20 cellular contexts compared by ENCODE assay signal in genomic region chr14:65024957-65025356, GRCh38. TPM values are rescaled to one million over a fixed set of nuclear protein-coding genes. Genes with fewer than 3 reads are reported as not detected.
A peak's percentile ranks its signal among the peaks of the same experiment; 100 is the strongest.
DNase-seq lines count a peak whose midpoint lies in the region; ATAC-seq and TF ChIP-seq lines count a peak whose summit lies in the region.
"Had no signal": no experiment of that assay in that cellular context is flagged by ENCODE, and none has a peak within 500 bp of the region (broad histone marks: within the 10 kb centered on the region; RNA-seq: fewer than 3 reads in every experiment).

No MANE protein-coding gene starts in this region.

- H3K36me3 ChIP-seq in sigmoid colon (peaks cover 3 to 10% (median 6%) of the 10 kb centered on the region in 4 donors), colonic mucosa (no peaks in the 10 kb centered on the region)
- H3K36me3 ChIP-seq: MG63 had no signal

- H3K27ac Mint-ChIP-seq in stimulated activated effector memory CD8-positive, alpha-beta T cell treated with anti-CD3 and anti-CD28 coated beads, Interleukin-12 subunit alpha, Interleukin-12 subunit beta, amount 100 ng/mL, for 72 hours: no peak overlapping the region
- H3K27ac Mint-ChIP-seq: CD8-positive, alpha-beta T cell; GM23338 had no signal

- H3K4me3 ChIP-seq in sigmoid colon: no peak overlapping the region
- H3K4me3 ChIP-seq in colonic mucosa: no peak overlapping the region
- H3K4me3 ChIP-seq: BLaER1 treated with 17β-estradiol and CSF1 and Interleukin-3, amounts not matched to agents 10 nM and 100 nM; GM23338; MG63 had no signal

- TF ChIP-seq POLR2A in sigmoid colon (IDR thresholded peaks at IDR 0.05): no peak

- H3K9me3 ChIP-seq in sigmoid colon (no peaks in the 10 kb centered on the region), colonic mucosa (no peaks in the 10 kb centered on the region)
- H3K9me3 ChIP-seq: BLaER1 treated with 17β-estradiol and CSF1 and Interleukin-3, amounts not matched to agents 10 nM and 100 nM; MG63 had no signal

- H3K4me3 Mint-ChIP-seq in stimulated activated effector memory CD8-positive, alpha-beta T cell treated with anti-CD3 and anti-CD28 coated beads, Interleukin-12 subunit alpha, Interleukin-12 subunit beta, amount 100 ng/mL, for 72 hours: no peak overlapping the region
- H3K4me3 Mint-ChIP-seq: CD8-positive, alpha-beta T cell; GM23338 had no signal

- H3K9me3 Mint-ChIP-seq in stimulated activated effector memory CD8-positive, alpha-beta T cell treated with anti-CD3 and anti-CD28 coated beads, Interleukin-12 subunit alpha, Interleukin-12 subunit beta, amount 100 ng/mL, for 72 hours: no peaks in the 10 kb centered on the region
- H3K9me3 Mint-ChIP-seq: CD8-positive, alpha-beta T cell; GM23338 had no signal

- H3K27ac ChIP-seq in sigmoid colon: peak overlapping the region; percentile 70 to 77 (median 74)
- H3K27ac ChIP-seq in colonic mucosa: no peak overlapping the region
- H3K27ac ChIP-seq: BLaER1 treated with 17β-estradiol and CSF1 and Interleukin-3, amounts not matched to agents 10 nM and 100 nM had no signal

- intact Hi-C loops in left ventricle myocardium superior (cut with micrococcal nuclease): no loop called here
- intact Hi-C loops in Right ventricle myocardium inferior (cut with DNase I): loop anchor here (5.0 kb wide), 1 partner anchor 38 kb away; the partner anchor contains the start of gene FNTB
- intact Hi-C loops in left colon (cut with DNase I, micrococcal nuclease): no loop called here
- intact Hi-C loops in sigmoid colon (cut with DNase I): loop anchor here (5.0 kb wide), 1 partner anchor 72 kb away; no protein-coding TSS in a partner anchor
- intact Hi-C loops in colonic mucosa (cut with DNase I): no loop called here

- H3K4me1 ChIP-seq in sigmoid colon: peaks cover 0 to 21% (median 8%) of the 10 kb centered on the region in 4 donors
- H3K4me1 ChIP-seq in colonic mucosa: peaks cover 4% of the 10 kb centered on the region

- no peaks in the 10 kb centered on the region for H3K4me1 Mint-ChIP-seq in stimulated activated effector memory CD8-positive, alpha-beta T cell treated with anti-CD3 and anti-CD28 coated beads, Interleukin-12 subunit alpha, Interleukin-12 subunit beta, amount 100 ng/mL, for 72 hours
- H3K4me1 Mint-ChIP-seq: GM23338 had no signal

- WGBS in sigmoid colon, 2 donors: 86 to 92% methylated on average over 5 of the region's 5 CpGs

- ATAC-seq in left ventricle myocardium superior (peak; percentile 30), Right ventricle myocardium inferior (no peak), left colon (peak; percentile 6)
- no peak for ATAC-seq in stimulated activated effector memory CD8-positive, alpha-beta T cell treated with anti-CD3 and anti-CD28 coated beads, Interleukin-12 subunit alpha, Interleukin-12 subunit beta, amount 100 ng/mL, for 72 hours
- ATAC-seq: CD8-positive, alpha-beta T cell; GM23338 had no signal

- H3K9ac ChIP-seq in colonic mucosa (ENCODE audit: low read depth in 2 of 2, low read length in 2 of 2): no peak overlapping the region
- H3K9ac ChIP-seq: BLaER1 treated with 17β-estradiol and CSF1 and Interleukin-3, amounts not matched to agents 10 nM and 100 nM had no signal

- H3K27me3 ChIP-seq in sigmoid colon (no peaks in the 10 kb centered on the region), colonic mucosa (no peaks in the 10 kb centered on the region)
- H3K27me3 ChIP-seq: BLaER1 treated with 17β-estradiol and CSF1 and Interleukin-3, amounts not matched to agents 10 nM and 100 nM; MG63 had no signal

- peaks cover 34% of the 10 kb centered on the region for H3K36me3 Mint-ChIP-seq in stimulated activated effector memory CD8-positive, alpha-beta T cell treated with anti-CD3 and anti-CD28 coated beads, Interleukin-12 subunit alpha, Interleukin-12 subunit beta, amount 100 ng/mL, for 72 hours

- no peak for TF ChIP-seq EP300 in sigmoid colon (IDR thresholded peaks at IDR 0.05)

- DNase-seq in left ventricle myocardium superior: no peak
- DNase-seq in Right ventricle myocardium inferior (ENCODE audit: missing footprints): no peak
- no peak for DNase-seq in left colon
- peak; percentile 50 for DNase-seq in sigmoid colon
- DNase-seq in stimulated activated effector memory CD8-positive, alpha-beta T cell treated with anti-CD3 and anti-CD28 coated beads, Interleukin-12 subunit alpha, Interleukin-12 subunit beta, amount 100 ng/mL, for 72 hours (ENCODE audit: low spot score in 2 of 2): no peak
- DNase-seq in colonic mucosa: no peak
- DNase-seq in activated T-cell treated with anti-CD3 and anti-CD28 coated beads, Interleukin-2, amount 50 U/mL, for 48 hours: no peak
- DNase-seq: 8988T; CD8-positive, alpha-beta T cell; HCEC 1CT; Kasumi-1; MG63; NCI-H1417; NCI-H1694 treated with DMSO at 0.1 percent for 48 hours; NCI-H446; NCI-H526 treated with DMSO at 0.1 percent for 48 hours; OCI-M1; Right ventricle myocardium superior had no signal

- no peak for TF ChIP-seq CTCF in sigmoid colon (IDR thresholded peaks at IDR 0.05)
- TF ChIP-seq CTCF in colonic mucosa (IDR thresholded peaks at IDR 0.05): no peak

RNA-seq across cellular contexts. Expression of gene FNTB, which starts 38.3 kb away (rescaled TPM):
- total RNA-seq in left ventricle myocardium superior: 18.1 TPM
- total RNA-seq in Right ventricle myocardium inferior: 17.1 TPM
- total RNA-seq in left colon: 10 to 100 TPM; 11.0 to 14.2 TPM
- total RNA-seq in sigmoid colon: 10 to 100 TPM; 10.7 to 13.0 (median 11.9) TPM
- polyA plus RNA-seq in sigmoid colon: 1 to 10 TPM; 6.9 to 8.4 (median 8.3) TPM
- 10 to 100 TPM; 12.1 to 20.7 TPM for total RNA-seq in colonic mucosa

RNA-seq across cellular contexts. Expression of gene RAB15, which starts 52.8 kb away (rescaled TPM):
- total RNA-seq in left ventricle myocardium superior: 9.0 TPM
- 12.6 TPM for total RNA-seq in Right ventricle myocardium inferior
- total RNA-seq in left colon: 10 to 100 TPM; 25.9 to 40.3 TPM
- total RNA-seq in sigmoid colon: 10 to 100 TPM in 1 of 4 donors, 1 to 10 TPM in 3; 1.8 to 11.6 (median 4.0) TPM
- polyA plus RNA-seq in sigmoid colon: 10 to 100 TPM; 28.9 to 31.8 (median 29.4) TPM
- 10 to 100 TPM; 33.3 to 43.8 TPM for total RNA-seq in colonic mucosa

Comparison
In these comparisons a context has a peak if more than half of its experiments do, and no peak if none do; other contexts are left out.
1. ATAC-seq: peak in left ventricle myocardium superior (single experiment) and left colon (single experiment); none in Right ventricle myocardium inferior (single experiment) and stimulated activated effector memory CD8-positive, alpha-beta T cell treated with anti-CD3 and anti-CD28 coated beads, Interleukin-12 subunit alpha, Interleukin-12 subunit beta, amount 100 ng/mL, for 72 hours (single experiment).
2. intact Hi-C loops: an anchor here in Right ventricle myocardium inferior (5.0 kb wide) and sigmoid colon (5.0 kb wide); none called in left ventricle myocardium superior, left colon and colonic mucosa.